Comparison of ENCODE assay signal across 8 cellular contexts in genomic region chr1:234978397-234979291, GRCh38.
DNase-seq lines count a peak whose midpoint lies in the region; ATAC-seq lines count a peak whose summit lies in the region.

No MANE protein-coding gene starts in this region.

- ATAC-seq in GM18858 (IDR thresholded peaks at IDR 0.05; ENCODE audit: unreplicated experiment) (peak; percentile 65), HG03039 (IDR thresholded peaks at IDR 0.05; ENCODE audit: unreplicated experiment) (peak; percentile 60)

- intact Hi-C loops in head of caudate nucleus (cut with DNase I) = loop anchor here (5.0 kb wide), 1 partner anchor 366 kb away; the partner anchor contains the start of gene IRF2BP2

- DNase-seq in AML-193 (lab: John Stamatoyannopoulos, UW) = peak; percentile 46 to 48
- peak; percentile 61 for DNase-seq in NOMO-1 treated with dmso at 0.1 percent for 144 hours (lab: John Stamatoyannopoulos, UW; ENCODE audit: unreplicated experiment)
- peak; percentile 86 for DNase-seq in activated effector memory CD4-positive, alpha-beta T cell treated with anti-CD3 and anti-CD28 coated beads, Interleukin-2, amount 50 U/mL, for 16 hours
- peak in 41 of 42 donors; percentile 57 to 93 (median 82) for DNase-seq in head of caudate nucleus
- DNase-seq in renal cortical epithelial cell (ENCODE audit: low read depth) = peak; percentile 89
- no peak for DNase-seq in AG08396 (ENCODE audit: low spot score)
